In the genomic region with DNA sequence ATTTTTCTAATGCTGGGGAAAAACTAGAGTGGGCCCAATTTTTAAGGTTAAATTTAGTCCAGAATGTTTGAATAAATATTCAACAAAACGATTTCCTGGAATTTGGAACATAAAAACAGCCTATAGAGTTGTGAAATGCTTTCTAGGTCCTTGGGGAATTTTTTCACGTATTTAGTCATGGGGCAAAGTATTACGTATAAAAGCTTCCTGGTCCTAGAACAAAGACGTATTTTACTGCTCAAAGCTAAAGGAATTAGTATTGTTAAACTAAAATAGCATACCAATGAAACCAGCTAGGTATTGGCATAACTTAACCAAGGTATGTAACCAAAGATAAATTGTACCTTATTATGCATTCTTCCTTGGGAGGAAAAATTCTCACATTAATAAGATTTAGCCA, we compare ENCODE assay signal across 8 cellular contexts. TPM values are rescaled to one million over a fixed set of nuclear protein-coding genes. Genes with fewer than 3 reads are reported as not detected.
DNase-seq lines count a peak whose midpoint lies in the region; ATAC-seq and TF ChIP-seq lines count a peak whose summit lies in the region.

No MANE protein-coding gene starts in this region.

- H3K36me3 ChIP-seq in right atrium auricular region (no peaks in the 10 kb centered on the region), brain microvascular endothelial cell (replicated peaks) (no peaks in the 10 kb centered on the region), aorta (ENCODE audit: control insufficient read depth in 1 of 2, insufficient read depth in 2 of 2, low read length in 1 of 2) (no peaks in the 10 kb centered on the region)

- in situ Hi-C loops in brain microvascular endothelial cell (cut with HindIII; ENCODE audit: low pct_ligation_motif_present, low sequenced_read_pairs): no loop called here

- H3K4me3 ChIP-seq in right atrium auricular region (peak overlapping the region; percentile 67 to 86), brain microvascular endothelial cell (ENCODE audit: low read depth, low read length) (peak overlapping the region; percentile 81), aorta (ENCODE audit: low read length in 2 of 2) (peak overlapping the region; percentile 99 to 100)

- H3K9me3 ChIP-seq in right atrium auricular region (no peaks in the 10 kb centered on the region), aorta (ENCODE audit: control insufficient read depth, low read length) (no peaks in the 10 kb centered on the region)

- intact Hi-C loops in left ventricle myocardium superior (cut with micrococcal nuclease) (no loop called here), aorta (cut with DNase I) (no loop called here)

- no peak for ATAC-seq in left ventricle myocardium superior
- ATAC-seq in aorta (ENCODE audit: low FRiP score): no peak
- no peak for ATAC-seq in left lobe of liver

- H3K27me3 ChIP-seq in right atrium auricular region (no peaks in the 10 kb centered on the region), brain microvascular endothelial cell (replicated peaks) (no peaks in the 10 kb centered on the region), aorta (ENCODE audit: control insufficient read depth in 1 of 2, insufficient read depth in 2 of 2, low read length in 1 of 2) (no peaks in the 10 kb centered on the region)

- POLR2A ChIA-PET in RWPE1 (lab: Yijun Ruan, JAX; ENCODE audit: low non-redundant PET): no interaction called here

- DNase-seq in right atrium auricular region (ENCODE audit: low spot score) (no peak), left ventricle myocardium superior (no peak), brain microvascular endothelial cell (no peak), medulla oblongata (ENCODE audit: extremely low spot score) (peak; percentile 64), aorta (no peak), NCI-H1105 (lab: John Stamatoyannopoulos, UW) (no peak), left lobe of liver (ENCODE audit: low spot score) (no peak), RWPE1 (ENCODE audit: low spot score) (no peak)

- 3 to 4% methylated on average over 4 of the region's 4 CpGs for WGBS in aorta, 2 donors

- H3K4me1 ChIP-seq in right atrium auricular region (peaks cover 0 to 37% of the 10 kb centered on the region in 2 donors), aorta (ENCODE audit: control insufficient read depth in 1 of 2, insufficient read depth in 2 of 2, low read length in 2 of 2) (peaks cover 1 to 13% of the 10 kb centered on the region in 2 donors)

- CTCF ChIA-PET in RWPE1 (lab: Yijun Ruan, JAX): no interaction called here

- H3K27ac ChIP-seq in right atrium auricular region (peak overlapping the region; percentile 86 to 89), brain microvascular endothelial cell (peak overlapping the region; percentile 45), aorta (ENCODE audit: low read depth in 1 of 2, low read length in 2 of 2) (no peak overlapping the region), RWPE1 (no peak overlapping the region)

- TF ChIP-seq CTCF in right atrium auricular region (IDR thresholded peaks at IDR 0.05) (no peak), brain microvascular endothelial cell (IDR thresholded peaks at IDR 0.05; ENCODE audit: low read depth, low read length, missing control alignments) (no peak), RWPE1 (conservative IDR thresholded peaks at IDR 0.05; ENCODE audit: low read depth) (no peak)

RNA-seq across cellular contexts. Expression of gene SESTD1, which starts 1.6 kb away (rescaled TPM):
- total RNA-seq in right atrium auricular region (10 to 100 TPM; 16.5 to 19.7 TPM), left ventricle myocardium superior (33.7 TPM), aorta (100 to 1,000 TPM; 157 to 159 TPM), left lobe of liver (16.7 TPM)
- polyA plus RNA-seq in aorta: 10 to 100 TPM; 39.2 to 51.6 TPM

Comparison
In these comparisons a context has a peak if more than half of its experiments do, and no peak if none do; other contexts are left out.
1. H3K27ac ChIP-seq: peak in right atrium auricular region (2 of 2) and brain microvascular endothelial cell (single experiment); none in aorta (0 of 2) and RWPE1 (single experiment).
2. Peak in every context shown above with its lines, with median percentiles within 50 percentile points of each other: H3K4me3 ChIP-seq.